Comparison of ENCODE assay signal across 20 cellular contexts in the genomic region with DNA sequence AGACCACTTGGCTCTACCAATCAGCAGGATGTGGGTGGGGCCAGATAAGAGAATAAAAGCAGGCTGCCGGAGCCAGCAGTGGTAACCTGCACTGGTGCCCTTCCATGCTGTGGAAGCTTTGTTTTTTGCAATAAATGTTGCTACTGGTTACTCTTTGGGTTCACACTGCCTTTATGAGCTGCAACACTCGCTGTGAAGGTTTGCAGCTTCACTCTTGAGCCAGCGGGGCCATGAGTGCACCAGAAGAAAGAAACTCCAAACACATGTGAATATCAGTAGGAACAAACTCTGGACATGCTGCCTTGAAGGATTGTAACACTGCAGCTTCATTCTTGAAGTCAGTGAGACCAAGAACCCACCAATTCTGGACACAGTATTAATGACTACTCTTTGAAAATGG.
"Had no signal": no experiment of that assay in that cellular context is flagged by ENCODE, and none has a peak within 500 bp of the region (broad histone marks: within the 10 kb centered on the region; RNA-seq: fewer than 3 reads in every experiment).

No MANE protein-coding gene starts in this region.

- H3K36me3 ChIP-seq: left ventricle myocardium inferior, pancreas, prostate gland, spleen, tibial nerve, uterus had no signal

- H3K27me3 ChIP-seq: pancreas, spleen, tibial nerve, uterus had no signal

- ATAC-seq: naive thymus-derived CD8-positive, alpha-beta T cell; right cardiac atrium; sciatic nerve; stimulated activated effector memory CD8-positive, alpha-beta T cell treated with anti-CD3 and anti-CD28 coated beads, Interleukin-12 subunit alpha, Interleukin-12 subunit beta, amount 100 ng/mL, for 72 hours; stimulated activated naive CD8-positive, alpha-beta T cell treated with anti-CD3 and anti-CD28 coated beads, Interleukin-15, amount 100 ng/mL, for 72 hours had no signal

- H3K9me3 ChIP-seq: left ventricle myocardium inferior, pancreas, prostate gland, spleen, tibial nerve, uterus had no signal

- DNase-seq: islet precursor cell; left ventricle myocardium inferior; naive thymus-derived CD8-positive, alpha-beta T cell; nucleus accumbens; pancreas; posterior cingulate gyrus; retina; right cardiac atrium; spleen; stimulated activated CD4-positive, alpha-beta T cell treated with anti-CD3 and anti-CD28 coated beads, Interleukin-4, amount 100 ng/mL, for 24 hours; stimulated activated naive CD4-positive, alpha-beta T cell; stimulated activated naive CD8-positive, alpha-beta T cell treated with anti-CD3 and anti-CD28 coated beads, Interleukin-15, amount 100 ng/mL, for 72 hours; substantia nigra; uterus had no signal

- H3K4me3 ChIP-seq: left ventricle myocardium inferior, lung, pancreas, prostate gland, skin epidermis, spleen, tibial nerve, uterus had no signal

- H3K27ac ChIP-seq: left ventricle myocardium inferior, pancreas, prostate gland, skin epidermis, spleen, tibial nerve, uterus had no signal

- H3K4me1 ChIP-seq: left ventricle myocardium inferior, pancreas, prostate gland, spleen, tibial nerve, uterus had no signal
